ENCODE assay signal across 8 cellular contexts in genomic region chr14:21099596-21099985, GRCh38. TPM values are rescaled to one million over a fixed set of nuclear protein-coding genes. Genes with fewer than 3 reads are reported as not detected.
DNase-seq lines count a peak whose midpoint lies in the region; ATAC-seq and TF ChIP-seq lines count a peak whose summit lies in the region.

No MANE protein-coding gene starts in this region.

- H3K23ac ChIP-seq in neuronal stem cell (ENCODE audit: low read depth, low read length, poor library complexity) = no peak overlapping the region

- H3K79me2 ChIP-seq in KMS-11 (ENCODE audit: insufficient read depth, low read depth) = no peaks in the 10 kb centered on the region

- H3K14ac ChIP-seq in neuronal stem cell (ENCODE audit: low read length) = no peak overlapping the region

- H3K4me2 ChIP-seq in BLaER1 (peak overlapping the region; percentile 86), KMS-11 (peak overlapping the region; percentile 68; the same call in 1 of the 2 replicates), neuronal stem cell (ENCODE audit: insufficient read depth, low read length, poor library complexity, severe bottlenecking) (no peak overlapping the region)

- peak overlapping the region; percentile 87 for H3K9ac ChIP-seq in BLaER1
- no peak overlapping the region for H3K9ac ChIP-seq in KMS-11
- H3K9ac ChIP-seq in neuronal stem cell (ENCODE audit: low read depth, low read length, poor library complexity) = no peak overlapping the region

- no peak overlapping the region for H4K8ac ChIP-seq in neuronal stem cell (ENCODE audit: low read depth, low read length)

- H3K4ac ChIP-seq in neuronal stem cell (ENCODE audit: low read length) = no peak overlapping the region

- H2BK15ac ChIP-seq in neuronal stem cell (ENCODE audit: low read length) = no peak overlapping the region

- H3K4me3 ChIP-seq in BLaER1 (peak overlapping the region; percentile 78), KMS-11 (IDR thresholded peaks at IDR 0.05; ENCODE audit: insufficient read depth, low read depth, low read length) (no peak overlapping the region), dorsolateral prefrontal cortex (peak overlapping the region in 35 of 59 donors; percentile 4 to 79 (median 69)), neuronal stem cell (ENCODE audit: low read length in 2 of 2) (peak overlapping the region in 1 of 2 donors; percentile 61)

- H3K27ac ChIP-seq in BLaER1 (peak overlapping the region; percentile 63; the same call in 1 of the 2 replicates), KMS-11 (no peak overlapping the region), dorsolateral prefrontal cortex (peak overlapping the region in 50 of 59 donors; percentile 70 to 96 (median 92)), neuronal stem cell (replicated peaks; ENCODE audit: low read length) (peak overlapping the region; percentile 89)

- H3K9me3 ChIP-seq in BLaER1 (no peaks in the 10 kb centered on the region), neuronal stem cell (replicated peaks in 1 of 2; ENCODE audit: control insufficient read depth in 2 of 2, insufficient read depth in 1 of 2, low read depth in 1 of 2, low read length in 2 of 2) (no peaks in the 10 kb centered on the region)

- H3K36me3 ChIP-seq in BLaER1 (no peaks in the 10 kb centered on the region), KMS-11 (ENCODE audit: insufficient read depth) (no peaks in the 10 kb centered on the region), neuronal stem cell (replicated peaks in 1 of 2; ENCODE audit: control insufficient read depth in 2 of 2, insufficient read depth in 2 of 2, low read length in 2 of 2) (no peaks in the 10 kb centered on the region)

- H4K20me1 ChIP-seq in BLaER1 = peaks cover 22% of the 10 kb centered on the region
- no peaks in the 10 kb centered on the region for H4K20me1 ChIP-seq in KMS-11 (ENCODE audit: insufficient read depth)

- no peaks in the 10 kb centered on the region for H3K79me1 ChIP-seq in neuronal stem cell (ENCODE audit: low read depth, low read length)

- H3K4me1 ChIP-seq in BLaER1 (peaks cover 70% of the 10 kb centered on the region), KMS-11 (ENCODE audit: low read depth, poor library complexity, severe bottlenecking) (peaks cover 20% of the 10 kb centered on the region), neuronal stem cell (ENCODE audit: control insufficient read depth in 2 of 2, insufficient read depth in 1 of 2, low read depth in 1 of 2, low read length in 2 of 2) (peaks cover 31 to 48% of the 10 kb centered on the region in 2 donors)

- no peak overlapping the region for H2BK120ac ChIP-seq in neuronal stem cell (ENCODE audit: low read depth, low read length)

- ATAC-seq in GM18867 (IDR thresholded peaks at IDR 0.05; ENCODE audit: unreplicated experiment) (no peak), GM19397 (IDR thresholded peaks at IDR 0.05; ENCODE audit: unreplicated experiment) (no peak)

- H3K27me3 ChIP-seq in BLaER1 = no peaks in the 10 kb centered on the region
- H3K27me3 ChIP-seq in KMS-11 (ENCODE audit: insufficient read depth, low read depth) = no peaks in the 10 kb centered on the region
- H3K27me3 ChIP-seq in dorsolateral prefrontal cortex = no peaks in the 10 kb centered on the region
- no peaks in the 10 kb centered on the region for H3K27me3 ChIP-seq in neuronal stem cell (ENCODE audit: control insufficient read depth in 3 of 3, insufficient read depth in 3 of 3, low read depth in 1 of 3, low read length in 3 of 3)

- no peak overlapping the region for H2AFZ ChIP-seq in KMS-11 (ENCODE audit: low read depth)
- no peak overlapping the region for H2AFZ ChIP-seq in neuronal stem cell (ENCODE audit: low read length)

- no peak overlapping the region for H3K18ac ChIP-seq in neuronal stem cell (ENCODE audit: low read length)

- no peak overlapping the region for H2BK12ac ChIP-seq in neuronal stem cell (ENCODE audit: low read length)

- H4K91ac ChIP-seq in neuronal stem cell (ENCODE audit: low read depth, low read length, poor library complexity) = no peak overlapping the region

- H2BK5ac ChIP-seq in neuronal stem cell (ENCODE audit: low read length) = no peak overlapping the region

- TF ChIP-seq CTCF in KMS-11 (conservative IDR thresholded peaks at IDR 0.05; ENCODE audit: low read depth, low read length) (no peak), dorsolateral prefrontal cortex (IDR thresholded peaks at IDR 0.05 in 54 of 56, conservative IDR thresholded peaks at IDR 0.05 in 2 of 56; ENCODE audit: low read depth in 1 of 56, partially characterized antibody in 56 of 56) (no peak)

- intact Hi-C loops in dorsolateral prefrontal cortex (cut with DNase I) = loop anchor here in 1 of 2 donors (5.0 kb wide), 1 partner anchor 417 kb away; the partner anchor contains the start of gene RNASE4

- H2AK5ac ChIP-seq in neuronal stem cell (ENCODE audit: low read depth, low read length) = no peak overlapping the region

- DNase-seq in dorsolateral prefrontal cortex = no peak
- no peak for DNase-seq in neuronal stem cell (ENCODE audit: low spot score)
- DNase-seq in NCI-H146 (lab: John Stamatoyannopoulos, UW) = no peak
- DNase-seq in NCI-H524 (lab: John Stamatoyannopoulos, UW) = no peak

- no CpG with 5 or more reads among the region's 5 CpGs for WGBS in neuronal stem cell (ENCODE audit: extremely low coverage in 2 of 2, insufficient read length in 2 of 2, insufficient replicate concordance in 1 of 2), 2 donors

RNA-seq across cellular contexts. Expression of gene ZNF219, which starts 1.1 kb away (rescaled TPM):
- total RNA-seq in dorsolateral prefrontal cortex = 10 to 100 TPM; 12.5 to 59.8 (median 25.2) TPM
- polyA plus RNA-seq in neuronal stem cell (2013, experiment 1 of 2) = 197 TPM
- polyA plus RNA-seq in neuronal stem cell (2013, experiment 2 of 2) = 195 TPM

RNA-seq across cellular contexts. Expression of gene TMEM253, which starts 1.3 kb away (rescaled TPM):
- 1 to 10 TPM in 14 of 120 experiments, under 1 TPM in 40, not detected in 66; 0.30 to 5.4 (median 0.64) TPM for total RNA-seq in dorsolateral prefrontal cortex
- polyA plus RNA-seq in neuronal stem cell (2013, experiment 1 of 2) = 2.3 TPM
- 2.2 TPM for polyA plus RNA-seq in neuronal stem cell (2013, experiment 2 of 2)

RNA-seq across cellular contexts. Expression of gene ARHGEF40, which starts 29.5 kb away (rescaled TPM):
- total RNA-seq in dorsolateral prefrontal cortex = 10 to 100 TPM; 14.5 to 65.9 (median 29.4) TPM
- polyA plus RNA-seq in neuronal stem cell (2013, experiment 1 of 2) = 34.7 TPM
- 34.1 TPM for polyA plus RNA-seq in neuronal stem cell (2013, experiment 2 of 2)

RNA-seq across cellular contexts. Expression of gene RNASE8, which starts 42.0 kb away (rescaled TPM):
- total RNA-seq in dorsolateral prefrontal cortex = not detected
- not detected for polyA plus RNA-seq in neuronal stem cell (2013, experiment 1 of 2)
- polyA plus RNA-seq in neuronal stem cell (2013, experiment 2 of 2) = not detected

RNA-seq across cellular contexts. Expression of gene OR5AU1, which starts 56.3 kb away (rescaled TPM):
- total RNA-seq in dorsolateral prefrontal cortex = not detected
- polyA plus RNA-seq in neuronal stem cell (2013, experiment 1 of 2) = not detected
- not detected for polyA plus RNA-seq in neuronal stem cell (2013, experiment 2 of 2)
